In genomic region chr7:81604075-81604807, GRCh38 we compare ENCODE assay signal across 16 cellular contexts.
A peak's percentile ranks its signal among the peaks of the same experiment; 100 is the strongest.
DNase-seq lines count a peak whose midpoint lies in the region; ATAC-seq and TF ChIP-seq lines count a peak whose summit lies in the region.
"Had no signal": no experiment of that assay in that cellular context is flagged by ENCODE, and none has a peak within 500 bp of the region (broad histone marks: within the 10 kb centered on the region; RNA-seq: fewer than 3 reads in every experiment).

No MANE protein-coding gene starts in this region.

- no peaks in the 10 kb centered on the region for H3K9me3 Mint-ChIP-seq in activated T-helper 1 cell treated with anti-CD3 and anti-CD28 coated beads, Interleukin-12 subunit alpha, Interleukin-12 subunit beta, Interleukin-2, Interleukin-4 antibody, amounts not matched to agents 30 ng/mL and 10 ng/mL and 1 ng/mL, durations not matched to agents 14 hours and 24 hours and 36 hours

- H4K8ac ChIP-seq in IMR-90 (ENCODE audit: low read depth in 2 of 2, low read length in 2 of 2), result peak overlapping the region; percentile 61 to 86

- no CpG with 5 or more reads among the region's 12 CpGs for WGBS in IMR-90 (ENCODE audit: extremely low coverage in 2 of 2, insufficient read length in 1 of 2), 2 experiments
- 40% methylated on average over 12 of the region's 12 CpGs for WGBS in liver

- peak overlapping the region; percentile 68 for H2AFZ ChIP-seq in IMR-90 (replicated peaks; ENCODE audit: low read length, poor library complexity)
- H2AFZ ChIP-seq: hepatocyte had no signal

- H3K4me1 Mint-ChIP-seq in activated T-helper 1 cell treated with anti-CD3 and anti-CD28 coated beads, Interleukin-12 subunit alpha, Interleukin-12 subunit beta, Interleukin-2, Interleukin-4 antibody, amounts not matched to agents 30 ng/mL and 10 ng/mL and 1 ng/mL, durations not matched to agents 14 hours and 24 hours and 36 hours (ENCODE audit: low read depth), result no peaks in the 10 kb centered on the region
- H3K4me1 Mint-ChIP-seq: mesothelial cell of epicardium had no signal

- peak overlapping the region; percentile 64 for H3K14ac ChIP-seq in IMR-90 (replicated peaks; ENCODE audit: low read depth, low read length)

- peak overlapping the region; percentile 58 for H3K23ac ChIP-seq in IMR-90 (ENCODE audit: low read depth, low read length)

- H3K56ac ChIP-seq in IMR-90 (ENCODE audit: extremely low read depth, insufficient read depth, low read length), result peak overlapping the region; percentile 60

- CTCF ChIA-PET in IMR-90 (lab: Yijun Ruan, JAX), result no interaction called here
- CTCF ChIA-PET in A673 (lab: Charles Lee), result no interaction called here

- H3K36me3 ChIP-seq in IMR-90 (ENCODE audit: control insufficient read depth, insufficient read depth, low read length) (no peaks in the 10 kb centered on the region), brain microvascular endothelial cell (replicated peaks) (no peaks in the 10 kb centered on the region), liver (ENCODE audit: control insufficient read depth in 4 of 4, insufficient read depth in 3 of 4, low read depth in 1 of 4, low read length in 3 of 4) (no peaks in the 10 kb centered on the region), A673 (ENCODE audit: insufficient read depth, low read length, poor library complexity, severe bottlenecking) (no peaks in the 10 kb centered on the region)
- H3K36me3 ChIP-seq: WERI-Rb-1 had no signal

- peak overlapping the region; percentile 85 for H4K91ac ChIP-seq in IMR-90 (ENCODE audit: insufficient read depth, low read depth, low read length)

- intact Hi-C loops in IMR-90 (cut with micrococcal nuclease) (loop anchor here (5.0 kb wide), 1 partner anchor 83 kb away; no protein-coding TSS in a partner anchor), A673 (cut with micrococcal nuclease; ENCODE audit: unreplicated experiment) (no loop called here)
- intact Hi-C loops in activated T-helper 1 cell treated with anti-CD3 and anti-CD28 coated beads, Interleukin-12 subunit alpha, Interleukin-12 subunit beta, Interleukin-2, Interleukin-4 antibody, amounts not matched to agents 30 ng/mL and 10 ng/mL and 1 ng/mL, durations not matched to agents 14 hours and 24 hours and 36 hours (cut with micrococcal nuclease), result no loop called here

- H2BK20ac ChIP-seq in IMR-90 (ENCODE audit: low read depth, low read length), result peak overlapping the region; percentile 85

- no peak overlapping the region for H3K4me3 Mint-ChIP-seq in activated T-helper 1 cell treated with anti-CD3 and anti-CD28 coated beads, Interleukin-12 subunit alpha, Interleukin-12 subunit beta, Interleukin-2, Interleukin-4 antibody, amounts not matched to agents 30 ng/mL and 10 ng/mL and 1 ng/mL, durations not matched to agents 14 hours and 24 hours and 36 hours
- H3K4me3 Mint-ChIP-seq: mesothelial cell of epicardium; stimulated activated naive CD8-positive, alpha-beta T cell treated with anti-CD3 and anti-CD28 coated beads, Interleukin-15, Interleukin-2, amounts not matched to agents 100 ng/mL and 50 ng/mL, for 24 hours had no signal

- peak overlapping the region; percentile 93 for H2BK5ac ChIP-seq in IMR-90 (ENCODE audit: low read depth, low read length, poor library complexity, severe bottlenecking)

- no peak for TF ChIP-seq POLR2A in IMR-90 (IDR thresholded peaks at IDR 0.05; ENCODE audit: low read depth, low read length)

- H3K79me1 ChIP-seq in IMR-90 (ENCODE audit: low read depth in 1 of 2, low read length in 2 of 2), result no peaks in the 10 kb centered on the region

- peak overlapping the region; percentile 70; the same call in 1 of the 2 replicates for H3K4ac ChIP-seq in IMR-90 (ENCODE audit: low read depth, low read length)

- H3K4me2 ChIP-seq in IMR-90 (ENCODE audit: low read depth, low read length), result peak overlapping the region; percentile 7; the same call in 1 of the 2 replicates
- H3K4me2 ChIP-seq: hepatocyte had no signal

- no peaks in the 10 kb centered on the region for H3K27me3 ChIP-seq in IMR-90 (ENCODE audit: control insufficient read depth, insufficient read depth, low read length)
- no peaks in the 10 kb centered on the region for H3K27me3 ChIP-seq in brain microvascular endothelial cell (replicated peaks)
- no peaks in the 10 kb centered on the region for H3K27me3 ChIP-seq in liver (ENCODE audit: control insufficient read depth in 4 of 4, insufficient read depth in 4 of 4, low read length in 3 of 4)
- no peaks in the 10 kb centered on the region for H3K27me3 ChIP-seq in A673 (replicated peaks; ENCODE audit: insufficient read depth, low read depth, low read length, poor library complexity)
- H3K27me3 ChIP-seq: hepatocyte had no signal

- in situ Hi-C loops in IMR-90 (cut with MboI; ENCODE audit: low sequenced_read_pairs) (no loop called here), brain microvascular endothelial cell (cut with HindIII; ENCODE audit: low pct_ligation_motif_present, low sequenced_read_pairs) (no loop called here)

- H3K27ac ChIP-seq in IMR-90 (ENCODE audit: insufficient read depth, low read length) (peak overlapping the region; percentile 3; the same call in 1 of the 2 replicates), brain microvascular endothelial cell (peak overlapping the region; percentile 97), liver (ENCODE audit: low read depth in 1 of 2, low read length in 2 of 2) (peak overlapping the region in 1 of 2 donors; percentile 7), A673 (ENCODE audit: low read depth, low read length, poor library complexity, severe bottlenecking) (no peak overlapping the region)
- H3K27ac ChIP-seq: hepatocyte, WERI-Rb-1 had no signal

- H2AK9ac ChIP-seq in IMR-90 (replicated peaks; ENCODE audit: low read depth, low read length, poor library complexity), result no peak overlapping the region

- no peaks in the 10 kb centered on the region for H3K36me3 Mint-ChIP-seq in activated T-helper 1 cell treated with anti-CD3 and anti-CD28 coated beads, Interleukin-12 subunit alpha, Interleukin-12 subunit beta, Interleukin-2, Interleukin-4 antibody, amounts not matched to agents 30 ng/mL and 10 ng/mL and 1 ng/mL, durations not matched to agents 14 hours and 24 hours and 36 hours (ENCODE audit: low read depth)

- no peaks in the 10 kb centered on the region for H3K9me3 ChIP-seq in IMR-90 (ENCODE audit: control insufficient read depth, insufficient read depth, low read length)
- no peaks in the 10 kb centered on the region for H3K9me3 ChIP-seq in liver (ENCODE audit: control insufficient read depth in 4 of 4, low read length in 3 of 4)
- no peaks in the 10 kb centered on the region for H3K9me3 ChIP-seq in A673 (ENCODE audit: low read depth, low read length, poor library complexity, severe bottlenecking)

- TF ChIP-seq RAD21 in IMR-90 (IDR thresholded peaks at IDR 0.05; ENCODE audit: low read length) (0 out of 2 replicates have a peak, but pooled peaks have one; percentile 13), liver (IDR thresholded peaks at IDR 0.05) (no peak)

- TF ChIP-seq CTCF in IMR-90 (conservative IDR thresholded peaks at IDR 0.05; ENCODE audit: low read depth, low read length) (no peak), brain microvascular endothelial cell (IDR thresholded peaks at IDR 0.05; ENCODE audit: low read depth, low read length, missing control alignments) (no peak), liver (IDR thresholded peaks at IDR 0.05; ENCODE audit: low read depth, low read length, missing input control) (no peak), A673 (conservative IDR thresholded peaks at IDR 0.05; ENCODE audit: low read depth, low read length) (no peak)

- no peaks in the 10 kb centered on the region for H3K9me1 ChIP-seq in IMR-90 (ENCODE audit: insufficient read depth, low read length)

- no peaks in the 10 kb centered on the region for H3K27me3 Mint-ChIP-seq in activated T-helper 1 cell treated with anti-CD3 and anti-CD28 coated beads, Interleukin-12 subunit alpha, Interleukin-12 subunit beta, Interleukin-2, Interleukin-4 antibody, amounts not matched to agents 30 ng/mL and 10 ng/mL and 1 ng/mL, durations not matched to agents 14 hours and 24 hours and 36 hours (ENCODE audit: insufficient read depth)
- H3K27me3 Mint-ChIP-seq: progenitor cell of endocrine pancreas; stimulated activated naive CD8-positive, alpha-beta T cell treated with anti-CD3 and anti-CD28 coated beads, Interleukin-15, Interleukin-2, amounts not matched to agents 100 ng/mL and 50 ng/mL, for 24 hours had no signal

- H2BK15ac ChIP-seq in IMR-90 (ENCODE audit: low read depth, low read length), result peak overlapping the region; percentile 73; the same call in 2 of the 3 replicates

- peak overlapping the region; percentile 90; the same call in 1 of the 2 replicates for H3K18ac ChIP-seq in IMR-90 (ENCODE audit: low read depth, low read length)

- POLR2A ChIA-PET in IMR-90 (lab: Charles Lee; ENCODE audit: unreplicated experiment), result no interaction called here
- POLR2A ChIA-PET in A673 (lab: Charles Lee; ENCODE audit: low non-redundant PET), result no interaction called here

- DNase-seq in COLO829 (ENCODE audit: low spot score) (peak; percentile 72), IMR-90 (peak; percentile 99), brain microvascular endothelial cell (peak; percentile 100), A673 (ENCODE audit: low spot score) (no peak)
- DNase-seq in activated naive CD4-positive, alpha-beta T cell (lab: John Stamatoyannopoulos, UW), result no peak
- DNase-seq in activated T-helper 1 cell treated with anti-CD3 and anti-CD28 coated beads, Interleukin-12 subunit alpha, Interleukin-12 subunit beta, Interleukin-2, Interleukin-4 antibody, amounts not matched to agents 30 ng/mL and 10 ng/mL and 1 ng/mL, durations not matched to agents 14 hours and 24 hours and 36 hours (ENCODE audit: low spot score), result no peak
- DNase-seq: effector CD4-positive, alpha-beta T cell; MV-4-11; stimulated activated CD4-positive, alpha-beta T cell treated with anti-CD3 and anti-CD28 coated beads, Interleukin-2, amount 100 ng/mL, for 48 hours; WERI-Rb-1 had no signal

- H2AK5ac ChIP-seq in IMR-90 (ENCODE audit: low read depth, low read length), result peak overlapping the region; percentile 59

- dilution Hi-C loops in IMR-90 (cut with HindIII; ENCODE audit: low sequenced_read_pairs, unreplicated experiment), result no loop called here

- BruUV-seq in IMR-90 (replicated peaks; lab: Mats Ljungman, UMichigan) (no TSS peak), A673 (replicated peaks; lab: Mats Ljungman, UMichigan) (no TSS peak)

- no peaks in the 10 kb centered on the region for H4K20me1 ChIP-seq in IMR-90 (ENCODE audit: insufficient read depth, low read length)

- ATAC-seq in IMR-90 (ENCODE audit: low read depth), result peak; percentile 84
- ATAC-seq in GM21576 (IDR thresholded peaks at IDR 0.05; ENCODE audit: unreplicated experiment), result no peak

- H3K4me3 ChIP-seq in IMR-90 (ENCODE audit: insufficient read depth, low read depth, low read length) (no peak overlapping the region), brain microvascular endothelial cell (ENCODE audit: low read depth, low read length) (no peak overlapping the region), liver (ENCODE audit: low read depth in 1 of 3, low read length in 3 of 3) (no peak overlapping the region), A673 (ENCODE audit: low read depth, low read length, poor library complexity, severe bottlenecking) (no peak overlapping the region)
- H3K4me3 ChIP-seq: hepatocyte had no signal

- peaks cover 8% of the 10 kb centered on the region for H3K4me1 ChIP-seq in IMR-90 (ENCODE audit: control insufficient read depth, insufficient read depth, low read length)
- no peaks in the 10 kb centered on the region for H3K4me1 ChIP-seq in liver (ENCODE audit: control insufficient read depth in 4 of 4, insufficient read depth in 4 of 4, low read length in 3 of 4)
- H3K4me1 ChIP-seq in A673 (ENCODE audit: insufficient read depth, low read length, poor library complexity, severe bottlenecking), result no peaks in the 10 kb centered on the region

- no peak overlapping the region for H3K27ac Mint-ChIP-seq in activated T-helper 1 cell treated with anti-CD3 and anti-CD28 coated beads, Interleukin-12 subunit alpha, Interleukin-12 subunit beta, Interleukin-2, Interleukin-4 antibody, amounts not matched to agents 30 ng/mL and 10 ng/mL and 1 ng/mL, durations not matched to agents 14 hours and 24 hours and 36 hours
- H3K27ac Mint-ChIP-seq: mesothelial cell of epicardium; progenitor cell of endocrine pancreas; stimulated activated naive CD8-positive, alpha-beta T cell treated with anti-CD3 and anti-CD28 coated beads, Interleukin-15, Interleukin-2, amounts not matched to agents 100 ng/mL and 50 ng/mL, for 24 hours had no signal

- no peak overlapping the region for H3K9ac ChIP-seq in IMR-90 (ENCODE audit: low read depth, low read length)
- peak overlapping the region in 1 of 2 donors; percentile 14 for H3K9ac ChIP-seq in liver (ENCODE audit: low read depth in 1 of 2, low read length in 2 of 2)

- H4K5ac ChIP-seq in IMR-90 (ENCODE audit: low read depth, low read length), result peak overlapping the region; percentile 49; the same call in 1 of the 2 replicates

- H2BK120ac ChIP-seq in IMR-90 (ENCODE audit: low read depth, low read length), result peak overlapping the region; percentile 93

Comparison
In these comparisons a context has a peak if more than half of its experiments do, and no peak if none do; other contexts are left out.
1. DNase-seq: peak in COLO829 (single experiment), IMR-90 (single experiment) and brain microvascular endothelial cell (single experiment); none in activated naive CD4-positive, alpha-beta T cell (0 of 4), A673 (single experiment) and activated T-helper 1 cell treated with anti-CD3 and anti-CD28 coated beads, Interleukin-12 subunit alpha, Interleukin-12 subunit beta, Interleukin-2, Interleukin-4 antibody, amounts not matched to agents 30 ng/mL and 10 ng/mL and 1 ng/mL, durations not matched to agents 14 hours and 24 hours and 36 hours (single experiment).